ENCODE assay signal across 8 cellular contexts in genomic region chr12:121240484-121241202, GRCh38. TPM values are rescaled to one million over a fixed set of nuclear protein-coding genes. Genes with fewer than 3 reads are reported as not detected.
DNase-seq lines count a peak whose midpoint lies in the region; ATAC-seq and TF ChIP-seq lines count a peak whose summit lies in the region.

No MANE protein-coding gene starts in this region.

- peaks cover 32% of the 10 kb centered on the region for H3K4me1 Mint-ChIP-seq in T-helper 1 cell treated with Interleukin-12 subunit alpha and Interleukin-12 subunit beta and Interleukin-4 antibody, amounts not matched to agents 30 μg/mL and 1 μg/mL, for 36 hours (ENCODE audit: low read depth)
- H3K4me1 Mint-ChIP-seq in activated naive CD4-positive, alpha-beta T cell treated with anti-CD3 and anti-CD28 coated beads, Interleukin-2, amount 50 U/mL, for 24 hours, result peaks cover 37% of the 10 kb centered on the region
- peaks cover 30 to 31% of the 10 kb centered on the region in 2 donors for H3K4me1 Mint-ChIP-seq in immature natural killer cell

- H3K36me3 Mint-ChIP-seq in T-helper 1 cell treated with Interleukin-12 subunit alpha and Interleukin-12 subunit beta and Interleukin-4 antibody, amounts not matched to agents 30 μg/mL and 1 μg/mL, for 36 hours (ENCODE audit: low read depth), result peaks cover 21% of the 10 kb centered on the region
- H3K36me3 Mint-ChIP-seq in activated naive CD4-positive, alpha-beta T cell treated with anti-CD3 and anti-CD28 coated beads, Interleukin-2, amount 50 U/mL, for 24 hours, result no peaks in the 10 kb centered on the region
- H3K36me3 Mint-ChIP-seq in immature natural killer cell, result peaks cover 0 to 8% (median 7%) of the 10 kb centered on the region in 3 donors

- DNase-seq in immature natural killer cell, result peak; percentile 95 to 97 (median 97)
- peak; percentile 57 to 58 for DNase-seq in stimulated activated CD4-positive, alpha-beta T cell treated with anti-CD3 and anti-CD28 coated beads, Interleukin-2, amount 100 ng/mL, for 48 hours
- no peak for DNase-seq in NCI-H1930 (lab: John Stamatoyannopoulos, UW)
- DNase-seq in EL, result no peak
- no peak for DNase-seq in foreskin keratinocyte

- peak overlapping the region; percentile 86 for H3K27ac Mint-ChIP-seq in T-helper 1 cell treated with Interleukin-12 subunit alpha and Interleukin-12 subunit beta and Interleukin-4 antibody, amounts not matched to agents 30 μg/mL and 1 μg/mL, for 36 hours
- H3K27ac Mint-ChIP-seq in activated naive CD4-positive, alpha-beta T cell treated with anti-CD3 and anti-CD28 coated beads, Interleukin-2, amount 50 U/mL, for 24 hours, result peak overlapping the region; percentile 94
- peak overlapping the region; percentile 97 to 99 (median 98) for H3K27ac Mint-ChIP-seq in immature natural killer cell

- ATAC-seq in GM21526 (IDR thresholded peaks at IDR 0.05; ENCODE audit: low FRiP score, unreplicated experiment) (no peak), foreskin keratinocyte (no peak)

- no peaks in the 10 kb centered on the region for H3K27me3 ChIP-seq in foreskin keratinocyte

- H3K27me3 Mint-ChIP-seq in T-helper 1 cell treated with Interleukin-12 subunit alpha and Interleukin-12 subunit beta and Interleukin-4 antibody, amounts not matched to agents 30 μg/mL and 1 μg/mL, for 36 hours (ENCODE audit: low read depth), result no peaks in the 10 kb centered on the region
- H3K27me3 Mint-ChIP-seq in activated naive CD4-positive, alpha-beta T cell treated with anti-CD3 and anti-CD28 coated beads, Interleukin-2, amount 50 U/mL, for 24 hours, result no peaks in the 10 kb centered on the region
- H3K27me3 Mint-ChIP-seq in immature natural killer cell (ENCODE audit: low read depth in 3 of 3), result peaks cover 7 to 12% (median 12%) of the 10 kb centered on the region in 3 donors

- H3K27ac ChIP-seq in foreskin keratinocyte, result no peak overlapping the region

- H3K4me3 Mint-ChIP-seq in T-helper 1 cell treated with Interleukin-12 subunit alpha and Interleukin-12 subunit beta and Interleukin-4 antibody, amounts not matched to agents 30 μg/mL and 1 μg/mL, for 36 hours, result peak overlapping the region; percentile 72
- H3K4me3 Mint-ChIP-seq in activated naive CD4-positive, alpha-beta T cell treated with anti-CD3 and anti-CD28 coated beads, Interleukin-2, amount 50 U/mL, for 24 hours, result peak overlapping the region; percentile 81
- peak overlapping the region; percentile 81 to 90 (median 86) for H3K4me3 Mint-ChIP-seq in immature natural killer cell

- no peak for TF ChIP-seq CTCF in foreskin keratinocyte (conservative IDR thresholded peaks at IDR 0.05)

- no peaks in the 10 kb centered on the region for H3K4me1 ChIP-seq in foreskin keratinocyte

- H3K9me3 Mint-ChIP-seq in T-helper 1 cell treated with Interleukin-12 subunit alpha and Interleukin-12 subunit beta and Interleukin-4 antibody, amounts not matched to agents 30 μg/mL and 1 μg/mL, for 36 hours, result no peaks in the 10 kb centered on the region
- no peaks in the 10 kb centered on the region for H3K9me3 Mint-ChIP-seq in activated naive CD4-positive, alpha-beta T cell treated with anti-CD3 and anti-CD28 coated beads, Interleukin-2, amount 50 U/mL, for 24 hours
- H3K9me3 Mint-ChIP-seq in immature natural killer cell, result no peaks in the 10 kb centered on the region

RNA-seq across cellular contexts. Expression of gene P2RX4, which starts 30.7 kb away (rescaled TPM):
- polyA plus RNA-seq in immature natural killer cell, result 10 to 100 TPM; 38.2 to 49.0 (median 47.7) TPM
- total RNA-seq in foreskin keratinocyte, result 6.8 and 8.4 TPM in 2 replicates
- polyA plus RNA-seq in foreskin keratinocyte, result 6.9 and 8.7 TPM in 2 replicates

RNA-seq across cellular contexts. Expression of gene CAMKK2, which starts 55.9 kb away (rescaled TPM):
- 10 to 100 TPM in 2 of 3 donors, 1 to 10 TPM in 1; 8.0 to 20.3 (median 12.6) TPM for polyA plus RNA-seq in immature natural killer cell
- 20.3 TPM in 2 replicates for total RNA-seq in foreskin keratinocyte
- 12.0 and 12.6 TPM in 2 replicates for polyA plus RNA-seq in foreskin keratinocyte

Comparison
In these comparisons a context has a peak if more than half of its experiments do, and no peak if none do; other contexts are left out.
1. DNase-seq: peak in immature natural killer cell (3 of 3) and stimulated activated CD4-positive, alpha-beta T cell treated with anti-CD3 and anti-CD28 coated beads, Interleukin-2, amount 100 ng/mL, for 48 hours (2 of 2); none in NCI-H1930 (0 of 2), EL (single experiment) and foreskin keratinocyte (0 of 2).
2. Peak in every context shown above with its lines, with median percentiles within 50 percentile points of each other: H3K27ac Mint-ChIP-seq and H3K4me3 Mint-ChIP-seq.